In the genomic region with DNA sequence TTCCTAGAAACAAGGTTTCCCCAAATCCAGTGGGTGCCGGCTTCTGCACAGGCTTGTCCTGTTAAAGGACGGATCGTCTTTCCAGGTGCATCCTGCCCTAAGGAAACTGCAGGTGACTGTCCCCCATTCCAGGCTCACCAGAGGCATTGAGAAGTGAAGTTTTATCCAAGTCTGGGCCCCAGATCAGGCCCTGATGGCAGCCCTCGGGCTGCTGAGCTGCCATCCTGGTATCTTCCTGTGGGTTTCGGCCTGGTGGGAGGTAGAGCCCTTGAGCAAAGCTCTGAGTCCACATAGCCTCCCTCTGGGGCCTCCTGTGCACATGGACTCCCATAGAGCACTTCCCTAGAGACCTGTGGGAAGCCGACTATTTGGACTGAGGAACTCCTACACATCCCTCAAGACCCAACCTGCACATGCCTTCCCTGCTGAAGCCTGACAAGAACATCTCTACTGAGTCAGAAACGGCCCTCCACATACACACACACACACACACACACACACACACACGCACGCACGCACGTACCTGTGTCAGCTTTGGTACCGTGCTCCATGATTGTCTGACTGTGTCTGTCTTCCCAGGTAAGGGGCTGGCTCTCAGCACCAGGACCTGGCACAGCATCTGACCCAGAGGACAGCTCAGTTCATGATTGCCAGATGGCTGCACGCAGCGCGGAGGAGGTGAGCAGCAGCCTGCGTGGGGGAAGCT, we compare ENCODE assay signal across 2 cellular contexts.
TF ChIP-seq lines count a peak whose summit lies in the region.

No MANE protein-coding gene starts in this region.

TF ChIP-seq in SK-N-SH treated with all-trans-retinoic acid at 6 μM for 48 hours, 23 proteins besides CTCF, POLR2A, EP300 and RAD21:
- TF ChIP-seq ESRRG (CRISPR knock-in tag; IDR thresholded peaks at IDR 0.05) = no peak
- peak; percentile 96 for TF ChIP-seq ZFP3 (CRISPR knock-in tag; IDR thresholded peaks at IDR 0.05)

TF ChIP-seq in SK-N-SH, 30 proteins besides CTCF, POLR2A, EP300 and RAD21:
- TF ChIP-seq MEF2A (IDR thresholded peaks at IDR 0.05; ENCODE audit: borderline replicate concordance, low read depth) = no peak
- no peak for TF ChIP-seq POLR2AphosphoS5 (IDR thresholded peaks at IDR 0.05; ENCODE audit: low read depth, low read length)
- no peak for TF ChIP-seq MAX (IDR thresholded peaks at IDR 0.05; ENCODE audit: low read depth)
- TF ChIP-seq CHD2 (IDR thresholded peaks at IDR 0.05; ENCODE audit: low read length, partially characterized antibody) = no peak
- TF ChIP-seq, protein P1, sequence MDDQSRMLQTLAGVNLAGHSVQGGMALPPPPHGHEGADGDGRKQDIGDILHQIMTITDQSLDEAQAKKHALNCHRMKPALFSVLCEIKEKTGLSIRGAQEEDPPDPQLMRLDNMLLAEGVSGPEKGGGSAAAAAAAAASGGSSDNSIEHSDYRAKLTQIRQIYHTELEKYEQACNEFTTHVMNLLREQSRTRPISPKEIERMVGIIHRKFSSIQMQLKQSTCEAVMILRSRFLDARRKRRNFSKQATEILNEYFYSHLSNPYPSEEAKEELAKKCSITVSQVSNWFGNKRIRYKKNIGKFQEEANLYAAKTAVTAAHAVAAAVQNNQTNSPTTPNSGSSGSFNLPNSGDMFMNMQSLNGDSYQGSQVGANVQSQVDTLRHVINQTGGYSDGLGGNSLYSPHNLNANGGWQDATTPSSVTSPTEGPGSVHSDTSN (IDR thresholded peaks at IDR 0.05) = no peak
- TF ChIP-seq, protein P2, sequence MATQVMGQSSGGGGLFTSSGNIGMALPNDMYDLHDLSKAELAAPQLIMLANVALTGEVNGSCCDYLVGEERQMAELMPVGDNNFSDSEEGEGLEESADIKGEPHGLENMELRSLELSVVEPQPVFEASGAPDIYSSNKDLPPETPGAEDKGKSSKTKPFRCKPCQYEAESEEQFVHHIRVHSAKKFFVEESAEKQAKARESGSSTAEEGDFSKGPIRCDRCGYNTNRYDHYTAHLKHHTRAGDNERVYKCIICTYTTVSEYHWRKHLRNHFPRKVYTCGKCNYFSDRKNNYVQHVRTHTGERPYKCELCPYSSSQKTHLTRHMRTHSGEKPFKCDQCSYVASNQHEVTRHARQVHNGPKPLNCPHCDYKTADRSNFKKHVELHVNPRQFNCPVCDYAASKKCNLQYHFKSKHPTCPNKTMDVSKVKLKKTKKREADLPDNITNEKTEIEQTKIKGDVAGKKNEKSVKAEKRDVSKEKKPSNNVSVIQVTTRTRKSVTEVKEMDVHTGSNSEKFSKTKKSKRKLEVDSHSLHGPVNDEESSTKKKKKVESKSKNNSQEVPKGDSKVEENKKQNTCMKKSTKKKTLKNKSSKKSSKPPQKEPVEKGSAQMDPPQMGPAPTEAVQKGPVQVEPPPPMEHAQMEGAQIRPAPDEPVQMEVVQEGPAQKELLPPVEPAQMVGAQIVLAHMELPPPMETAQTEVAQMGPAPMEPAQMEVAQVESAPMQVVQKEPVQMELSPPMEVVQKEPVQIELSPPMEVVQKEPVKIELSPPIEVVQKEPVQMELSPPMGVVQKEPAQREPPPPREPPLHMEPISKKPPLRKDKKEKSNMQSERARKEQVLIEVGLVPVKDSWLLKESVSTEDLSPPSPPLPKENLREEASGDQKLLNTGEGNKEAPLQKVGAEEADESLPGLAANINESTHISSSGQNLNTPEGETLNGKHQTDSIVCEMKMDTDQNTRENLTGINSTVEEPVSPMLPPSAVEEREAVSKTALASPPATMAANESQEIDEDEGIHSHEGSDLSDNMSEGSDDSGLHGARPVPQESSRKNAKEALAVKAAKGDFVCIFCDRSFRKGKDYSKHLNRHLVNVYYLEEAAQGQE (IDR thresholded peaks at IDR 0.05; ENCODE audit: low read depth, low read length) = no peak
- TF ChIP-seq RXRA (IDR thresholded peaks at IDR 0.05; ENCODE audit: borderline replicate concordance, low read depth) = no peak
